In the genomic region with DNA sequence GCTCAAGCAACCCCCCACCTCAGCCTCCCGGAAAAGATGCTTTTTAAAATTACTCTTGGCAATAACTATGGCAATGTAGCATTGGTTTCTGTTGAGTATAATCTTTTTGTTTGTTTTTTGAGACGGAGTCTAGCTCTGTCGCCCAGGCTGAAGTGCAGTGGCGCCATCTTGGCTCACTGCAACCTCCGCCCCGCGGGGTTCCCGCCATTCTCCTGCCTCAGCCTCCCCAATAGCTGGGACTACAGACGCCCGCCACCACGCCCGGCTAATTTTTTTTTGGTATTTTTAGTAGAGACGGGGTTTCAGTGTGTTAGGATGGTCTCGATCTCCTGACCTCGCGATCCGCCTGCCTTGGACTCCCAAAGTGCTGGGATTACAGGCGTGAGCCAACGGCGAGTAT, we compare ENCODE assay signal across 1 cellular context.
TF ChIP-seq lines count a peak whose summit lies in the region.

No MANE protein-coding gene starts in this region.

TF ChIP-seq in SK-N-SH, 30 proteins besides CTCF, POLR2A, EP300 and RAD21:
- TF ChIP-seq YY1 (IDR thresholded peaks at IDR 0.05; ENCODE audit: low read depth), result peak; percentile 90
- TF ChIP-seq TAF1 (IDR thresholded peaks at IDR 0.05; ENCODE audit: borderline replicate concordance, low read depth, low read length), result peak; percentile 53; the same call in 1 of the 2 replicates
